21 cellular contexts compared by ENCODE assay signal in genomic region chr20:20276806-20277530, GRCh38.
DNase-seq lines count a peak whose midpoint lies in the region; ATAC-seq and TF ChIP-seq lines count a peak whose summit lies in the region.
"Had no signal": no experiment of that assay in that cellular context is flagged by ENCODE, and none has a peak within 500 bp of the region (broad histone marks: within the 10 kb centered on the region; RNA-seq: fewer than 3 reads in every experiment).

No MANE protein-coding gene starts in this region.

- TF ChIP-seq CTCF in right atrium auricular region (IDR thresholded peaks at IDR 0.05) (no peak), heart left ventricle (IDR thresholded peaks at IDR 0.05) (no peak), colonic mucosa (IDR thresholded peaks at IDR 0.05) (no peak), mammary epithelial cell (conservative IDR thresholded peaks at IDR 0.05 in 1 of 2, IDR thresholded peaks at IDR 0.05 in 1 of 2; ENCODE audit: extremely low read depth in 1 of 2, insufficient read depth in 1 of 2, low read depth in 1 of 2, low read length in 2 of 2) (no peak)

- no peaks in the 10 kb centered on the region for H3K9me3 ChIP-seq in right atrium auricular region
- peaks cover 0 to 6% (median 0%) of the 10 kb centered on the region in 12 donors for H3K9me3 ChIP-seq in heart left ventricle
- no peaks in the 10 kb centered on the region for H3K9me3 ChIP-seq in colonic mucosa
- no peaks in the 10 kb centered on the region for H3K9me3 ChIP-seq in mammary epithelial cell (replicated peaks; ENCODE audit: insufficient read depth, low read length)
- H3K9me3 ChIP-seq: BLaER1, upper lobe of left lung had no signal

- 44 to 67% (median 61%) methylated on average over 26 of the region's 26 CpGs for WGBS in heart left ventricle, 4 donors
- WGBS in mammary epithelial cell (ENCODE audit: low coverage, missing lambda C conversion rate), result 3% methylated on average over 6 of the region's 26 CpGs

- H3K4me2 ChIP-seq in mammary epithelial cell (ENCODE audit: insufficient read depth, low read depth, low read length), result no peak overlapping the region
- H3K4me2 ChIP-seq: BLaER1 had no signal

- dilution Hi-C loops in mammary epithelial cell (cut with HindIII; ENCODE audit: low sequenced_read_pairs), result no loop called here

- H3K4me1 ChIP-seq in right atrium auricular region (peaks cover 0 to 9% of the 10 kb centered on the region in 2 donors), heart left ventricle (peaks cover 0 to 18% (median 7%) of the 10 kb centered on the region in 12 donors), colonic mucosa (no peaks in the 10 kb centered on the region), mammary epithelial cell (ENCODE audit: insufficient read depth, low read length) (no peaks in the 10 kb centered on the region)
- H3K4me1 ChIP-seq: BLaER1 had no signal

- ATAC-seq in Right ventricle myocardium inferior, result peak; percentile 27
- peak in 1 of 4 donors; percentile 4 for ATAC-seq in heart left ventricle
- ATAC-seq: activated CD8-positive, alpha-beta T cell treated with anti-CD3 and anti-CD28 coated beads, Interleukin-2, amount 10 ng/mL, durations not matched to agents 7 days and 5 days; activated T-cell treated with anti-CD3 and anti-CD28 coated beads, Interleukin-2, amount 50 U/mL, for 72 hours; esophagus mucosa had no signal

- in situ Hi-C loops in mammary epithelial cell (cut with MboI; ENCODE audit: low sequenced_read_pairs in 2 of 2), result no loop called here

- BruUV-seq in mammary epithelial cell (replicated peaks; lab: Mats Ljungman, UMichigan), result no TSS peak

- no peak overlapping the region for H3K9ac ChIP-seq in colonic mucosa (ENCODE audit: low read depth in 2 of 2, low read length in 2 of 2)
- H3K9ac ChIP-seq in mammary epithelial cell (ENCODE audit: insufficient read depth, low read length), result no peak overlapping the region
- H3K9ac ChIP-seq: BLaER1 had no signal

- CTCF ChIA-PET in mammary epithelial cell (lab: Charles Lee; ENCODE audit: low non-redundant PET), result no interaction called here

- TF ChIP-seq POLR2A in heart left ventricle (IDR thresholded peaks at IDR 0.05), result no peak

- H4K20me1 ChIP-seq in mammary epithelial cell (ENCODE audit: insufficient read depth, low read length), result no peaks in the 10 kb centered on the region
- H4K20me1 ChIP-seq: BLaER1 had no signal

- DNase-seq in Right ventricle myocardium inferior (ENCODE audit: missing footprints) (no peak), right atrium auricular region (ENCODE audit: low spot score) (no peak), NOMO-1 (lab: John Stamatoyannopoulos, UW; ENCODE audit: unreplicated experiment in 2 of 2) (peak; percentile 6 to 53), heart left ventricle (peak in 1 of 5 donors; percentile 55), colonic mucosa (no peak), islet precursor cell (no peak), mammary epithelial cell (no peak)
- DNase-seq in effector CD4-positive, alpha-beta T cell, result no peak
- DNase-seq: activated CD8-positive, alpha-beta T cell treated with anti-CD3 and anti-CD28 coated beads, Interleukin-2, amount 10 ng/mL, durations not matched to agents 7 days and 5 days; activated naive CD8-positive, alpha-beta T cell treated with anti-CD3 and anti-CD28 coated beads for 36 hours; activated T-cell treated with anti-CD3 and anti-CD28 coated beads, Interleukin-2, amount 50 U/mL, for 72 hours; brain microvascular endothelial cell; glutamatergic neuron; H7; NCI-H1048; nephron progenitor cell; stimulated activated naive CD4-positive, alpha-beta T cell treated with Interleukin-2 at 50 U/mL for 16 hours had no signal

- H3K27ac ChIP-seq in right atrium auricular region, result no peak overlapping the region
- peak overlapping the region in 9 of 12 donors; percentile 17 to 85 (median 68) for H3K27ac ChIP-seq in heart left ventricle
- H3K27ac ChIP-seq in colonic mucosa, result no peak overlapping the region
- H3K27ac ChIP-seq in mammary epithelial cell (ENCODE audit: insufficient read depth, low read depth, low read length), result no peak overlapping the region
- H3K27ac ChIP-seq: BLaER1, brain microvascular endothelial cell, upper lobe of left lung, VCaP had no signal

- H3K4me3 ChIP-seq in right atrium auricular region (no peak overlapping the region), heart left ventricle (peak overlapping the region in 1 of 12 donors; percentile 6), colonic mucosa (no peak overlapping the region), mammary epithelial cell (replicated peaks in 1 of 3; ENCODE audit: insufficient read depth in 1 of 3, low read depth in 2 of 3, low read length in 3 of 3) (no peak overlapping the region)
- H3K4me3 ChIP-seq: BLaER1, upper lobe of left lung had no signal

- no peak overlapping the region for H2AFZ ChIP-seq in mammary epithelial cell (ENCODE audit: low read depth, low read length)

- intact Hi-C loops in Right ventricle myocardium inferior (cut with DNase I), result no loop called here
- intact Hi-C loops in heart left ventricle (cut with DNase I), result no loop called here
- intact Hi-C loops in colonic mucosa (cut with DNase I), result no loop called here
- intact Hi-C loops in mammary epithelial cell (cut with micrococcal nuclease), result no loop called here

- H3K79me2 ChIP-seq in mammary epithelial cell (ENCODE audit: insufficient read depth, low read length), result no peaks in the 10 kb centered on the region

- no peaks in the 10 kb centered on the region for H3K36me3 ChIP-seq in right atrium auricular region
- H3K36me3 ChIP-seq in heart left ventricle, result no peaks in the 10 kb centered on the region
- no peaks in the 10 kb centered on the region for H3K36me3 ChIP-seq in colonic mucosa
- no peaks in the 10 kb centered on the region for H3K36me3 ChIP-seq in mammary epithelial cell (ENCODE audit: insufficient read depth, low read length)
- H3K36me3 ChIP-seq: BLaER1, brain microvascular endothelial cell, upper lobe of left lung had no signal

- H3K27me3 ChIP-seq in right atrium auricular region, result no peaks in the 10 kb centered on the region
- H3K27me3 ChIP-seq in heart left ventricle, result peaks cover 0 to 5% (median 0%) of the 10 kb centered on the region in 9 donors
- no peaks in the 10 kb centered on the region for H3K27me3 ChIP-seq in colonic mucosa
- peaks cover 9% of the 10 kb centered on the region for H3K27me3 ChIP-seq in mammary epithelial cell (ENCODE audit: insufficient read depth, low read length)
- H3K27me3 ChIP-seq: BLaER1, upper lobe of left lung had no signal

Comparison
In these comparisons a context has a peak if more than half of its experiments do, and no peak if none do; other contexts are left out.
1. H3K27ac ChIP-seq: peak in heart left ventricle (9 of 12); none in right atrium auricular region (0 of 2), colonic mucosa (single experiment) and mammary epithelial cell (single experiment).
2. DNase-seq: peak in NOMO-1 (2 of 2); none in Right ventricle myocardium inferior (single experiment), right atrium auricular region (single experiment), colonic mucosa (single experiment), islet precursor cell (single experiment), effector CD4-positive, alpha-beta T cell (single experiment) and mammary epithelial cell (single experiment).